Comparison of ENCODE assay signal across 8 cellular contexts in the genomic region with DNA sequence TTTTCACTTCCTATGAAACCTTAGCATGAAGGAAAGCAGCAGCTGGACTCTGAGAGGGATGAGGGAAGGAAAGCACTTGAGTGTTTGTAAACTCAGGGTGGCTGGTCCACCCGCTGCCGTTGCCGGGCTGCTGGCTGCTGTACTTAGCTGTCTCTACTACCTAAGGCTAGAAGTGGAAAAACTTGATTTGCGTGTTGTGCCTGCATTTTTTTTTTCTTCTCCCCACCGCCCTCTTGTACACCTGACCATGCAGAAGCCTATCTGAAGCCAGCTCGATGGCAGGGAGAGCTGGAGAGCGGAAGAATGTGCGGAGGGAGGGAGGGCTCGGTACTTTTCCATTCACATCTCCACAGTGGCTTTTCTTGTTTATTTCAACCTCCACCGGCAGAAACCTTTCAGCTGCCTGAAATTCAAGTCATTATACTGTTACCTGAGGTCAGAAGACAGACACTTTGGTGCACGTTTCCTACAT.
DNase-seq lines count a peak whose midpoint lies in the region; ATAC-seq and TF ChIP-seq lines count a peak whose summit lies in the region.

No MANE protein-coding gene starts in this region.

- H3K9me3 Mint-ChIP-seq in stimulated activated naive B cell treated with anti-CD40 and anti-IgM and Interleukin-4, amounts not matched to agents 10 μg/mL and 1 μg/mL and 100 μg/mL, for 72 hours = no peaks in the 10 kb centered on the region

- H3K9me3 ChIP-seq in iPS-15b (ENCODE audit: control insufficient read depth, insufficient read depth, low read length) = no peaks in the 10 kb centered on the region

- TF ChIP-seq CTCF in VCaP (conservative IDR thresholded peaks at IDR 0.05) = no peak

- H3K4me3 ChIP-seq in iPS-15b (ENCODE audit: low read depth, low read length) = peak overlapping the region; percentile 6

- peaks cover 0 to 4% of the 10 kb centered on the region in 2 donors for H3K36me3 Mint-ChIP-seq in stimulated activated naive B cell treated with anti-CD40 and anti-IgM and Interleukin-4, amounts not matched to agents 10 μg/mL and 1 μg/mL and 100 μg/mL, for 72 hours

- ATAC-seq in stimulated activated naive B cell treated with anti-CD40 and anti-IgM and Interleukin-4, amounts not matched to agents 10 μg/mL and 1 μg/mL and 100 μg/mL, for 72 hours (replicated peaks) = peak in 1 of 2 donors; percentile 19
- ATAC-seq in HG02610 (IDR thresholded peaks at IDR 0.05; ENCODE audit: unreplicated experiment) = no peak
- no peak for ATAC-seq in HG02759 (IDR thresholded peaks at IDR 0.05; ENCODE audit: unreplicated experiment)

- peaks cover 22% of the 10 kb centered on the region for H3K4me1 ChIP-seq in iPS-15b (ENCODE audit: control insufficient read depth, insufficient read depth, low read length)

- DNase-seq in NCI-H2227 (lab: John Stamatoyannopoulos, UW; ENCODE audit: unreplicated experiment) (peak; percentile 15), NCI-H2227 treated with DMSO at 0.1 percent for 48 hours (lab: John Stamatoyannopoulos, UW) (no peak), activated gamma-delta T cell (lab: John Stamatoyannopoulos, UW) (no peak)
- DNase-seq in stimulated activated naive B cell treated with anti-CD40 and anti-IgM and Interleukin-4, amounts not matched to agents 10 μg/mL and 1 μg/mL and 100 μg/mL, for 72 hours = no peak

- H3K27ac ChIP-seq in VCaP = peak overlapping the region; percentile 86

- peaks cover 32 to 60% of the 10 kb centered on the region in 2 donors for H3K4me1 Mint-ChIP-seq in stimulated activated naive B cell treated with anti-CD40 and anti-IgM and Interleukin-4, amounts not matched to agents 10 μg/mL and 1 μg/mL and 100 μg/mL, for 72 hours

- no peaks in the 10 kb centered on the region for H3K36me3 ChIP-seq in iPS-15b (ENCODE audit: control insufficient read depth, insufficient read depth, low read length)

- no peak overlapping the region for H3K9ac ChIP-seq in iPS-15b (ENCODE audit: low read depth, low read length)

- H3K4me3 Mint-ChIP-seq in stimulated activated naive B cell treated with anti-CD40 and anti-IgM and Interleukin-4, amounts not matched to agents 10 μg/mL and 1 μg/mL and 100 μg/mL, for 72 hours = peak overlapping the region; percentile 64 to 65

- peak overlapping the region; percentile 71 for H3K27ac Mint-ChIP-seq in stimulated activated naive B cell treated with anti-CD40 and anti-IgM and Interleukin-4, amounts not matched to agents 10 μg/mL and 1 μg/mL and 100 μg/mL, for 72 hours

- no peaks in the 10 kb centered on the region for H3K27me3 ChIP-seq in iPS-15b (ENCODE audit: control insufficient read depth, insufficient read depth, low read length)

- no peaks in the 10 kb centered on the region for H3K27me3 Mint-ChIP-seq in stimulated activated naive B cell treated with anti-CD40 and anti-IgM and Interleukin-4, amounts not matched to agents 10 μg/mL and 1 μg/mL and 100 μg/mL, for 72 hours
